In genomic region chr11:86623736-86624135, GRCh38 we compare ENCODE assay signal across 14 cellular contexts.
"Had no signal": no experiment of that assay in that cellular context is flagged by ENCODE, and none has a peak within 500 bp of the region (broad histone marks: within the 10 kb centered on the region; RNA-seq: fewer than 3 reads in every experiment).

No MANE protein-coding gene starts in this region.

- DNase-seq: activated CD4-positive, alpha-beta T cell treated with anti-CD3 and anti-CD28 coated beads, Interleukin-2, amount 10 ng/mL, durations not matched to agents 7 days and 5 days; activated CD8-positive, alpha-beta memory T cell treated with anti-CD3 and anti-CD28 coated beads, Interleukin-2, amount 50 U/mL, for 48 hours; activated gamma-delta T cell treated with Interleukin-2 at 50 U/mL for 16 hours; activated naive CD8-positive, alpha-beta T cell treated with anti-CD3 and anti-CD28 coated beads for 36 hours; activated T-cell treated with anti-CD3 and anti-CD28 coated beads, Interleukin-2, amount 50 U/mL, for 72 hours; amygdala; effector CD8-positive, alpha-beta T cell; kidney; stimulated activated CD4-positive, alpha-beta T cell treated with anti-CD3 and anti-CD28 coated beads, Interleukin-12 subunit alpha, Interleukin-12 subunit beta, amount 100 ng/mL, for 4 hours; stimulated activated CD4-positive, alpha-beta T cell treated with anti-CD3 and anti-CD28 coated beads, Interleukin-2, amount 100 ng/mL, for 24 hours; stomach; T-cell; T-helper 9 cell had no signal

- ATAC-seq: activated T-cell treated with anti-CD3 and anti-CD28 coated beads, Interleukin-2, amount 50 U/mL, for 72 hours; T-cell had no signal

- H3K36me3 ChIP-seq: stomach, thoracic aorta had no signal

- H3K4me3 ChIP-seq: stomach, thoracic aorta had no signal

- H3K27me3 ChIP-seq: stomach had no signal

- H3K27ac ChIP-seq: thoracic aorta had no signal

- H3K9me3 ChIP-seq: stomach, thoracic aorta had no signal
